In genomic region chr5:177671035-177671754, GRCh38 we compare ENCODE assay signal across 8 cellular contexts.
A peak's percentile ranks its signal among the peaks of the same experiment; 100 is the strongest.
DNase-seq lines count a peak whose midpoint lies in the region; ATAC-seq, FAIRE-seq and TF ChIP-seq lines count a peak whose summit lies in the region.
"Not testable (repeated sequence)": the region's sequence is repeated elsewhere in the genome, so short reads cannot be mapped to it uniquely, and the experiment has no call there.

No MANE protein-coding gene starts in this region.

- not testable (repeated sequence) for H4K20me1 ChIP-seq in K562 (replicated peaks; ENCODE audit: control insufficient read depth, insufficient read depth, low read length); hepatocyte (ENCODE audit: insufficient read depth, poor library complexity, severe bottlenecking)

- intact Hi-C loops in A673 (cut with micrococcal nuclease; ENCODE audit: unreplicated experiment); K562 (cut with micrococcal nuclease): not testable (repeated sequence)

- not testable (repeated sequence) for H3K27ac ChIP-seq in A673 (ENCODE audit: low read depth, low read length, poor library complexity, severe bottlenecking); HEK293 (ENCODE audit: extremely low read depth, low read depth, low read length); K562 (ENCODE audit: extremely low read depth, low read depth, low read length); hepatocyte

- not testable (repeated sequence) for H3K9me3 ChIP-seq in A673 (ENCODE audit: low read depth, low read length, poor library complexity, severe bottlenecking); HEK293 (ENCODE audit: control insufficient read depth, insufficient read depth, low read depth, low read length); T-helper 17 cell (ENCODE audit: control insufficient read depth, low read length, poor library complexity, severe bottlenecking); K562 (replicated peaks; ENCODE audit: control insufficient read depth, insufficient read depth, low read depth, low read length); hepatocyte (ENCODE audit: low read depth)

- H3K27ac Mint-ChIP-seq in T-helper 17 cell = not testable (repeated sequence)

- not testable (repeated sequence) for H3K9ac ChIP-seq in K562 (ENCODE audit: insufficient read depth in 1 of 2, low read depth in 2 of 2, low read length in 2 of 2)

- H3K4me3 ChIP-seq in A673 (ENCODE audit: low read depth, low read length, poor library complexity, severe bottlenecking) (peak overlapping the region; percentile 23), HEK293 (ENCODE audit: low read depth, low read length) (peak overlapping the region; percentile 40), K562 (peak overlapping the region; percentile 16; the same call in 1 of the 2 replicates), retinal pigment epithelial cell (ENCODE audit: low read length) (peak overlapping the region; percentile 27)
- not testable (repeated sequence) for H3K4me3 ChIP-seq in hepatocyte

- TF ChIP-seq EP300 in K562 (IDR thresholded peaks at IDR 0.05; ENCODE audit: low read length) = not testable (repeated sequence)

- in situ Hi-C loops in K562 (cut with MboI) = not testable (repeated sequence)

- POLR2A ChIA-PET in A673 (lab: Charles Lee; ENCODE audit: low non-redundant PET); HEK293 (lab: Yijun Ruan, JAX); K562 (lab: Yijun Ruan, JAX): not testable (repeated sequence)

- H3K27me3 Mint-ChIP-seq in T-helper 17 cell = not testable (repeated sequence)

- H3K4me2 ChIP-seq in K562 (ENCODE audit: insufficient read depth, low read length) (peak overlapping the region; percentile 46; the same call in 1 of the 2 replicates), hepatocyte (peak overlapping the region; percentile 77)

- FAIRE-seq in K562 (lab: Jason Lieb, UNC) = peak; percentile 61

- TF ChIP-seq POLR2A in K562 (conservative IDR thresholded peaks at IDR 0.05) = not testable (repeated sequence)

- H3K27me3 ChIP-seq in A673 (replicated peaks; ENCODE audit: insufficient read depth, low read depth, low read length, poor library complexity); K562 (ENCODE audit: control insufficient read depth in 2 of 2, insufficient read depth in 2 of 2, low read length in 2 of 2); hepatocyte: not testable (repeated sequence)

- TF ChIP-seq CTCF in A673 (conservative IDR thresholded peaks at IDR 0.05; ENCODE audit: low read depth, low read length); HEK293 (tag by site-specific recombination; IDR thresholded peaks at IDR 0.05); K562 (IDR thresholded peaks at IDR 0.05 in 2 of 3, conservative IDR thresholded peaks at IDR 0.05 in 1 of 3; ENCODE audit: insufficient read depth in 2 of 3, low read depth in 1 of 3, low read length in 3 of 3); hepatocyte (IDR thresholded peaks at IDR 0.05; ENCODE audit: poor library complexity); retinal pigment epithelial cell (conservative IDR thresholded peaks at IDR 0.05; ENCODE audit: low read depth, low read length): not testable (repeated sequence)

- ATAC-seq in GM19025 (IDR thresholded peaks at IDR 0.05; ENCODE audit: low read depth, unreplicated experiment) (peak; percentile 29), HG03342 (IDR thresholded peaks at IDR 0.05; ENCODE audit: unreplicated experiment) (peak; percentile 44), T-helper 17 cell (peak; percentile 18), K562 (peak; percentile 81)

- TSS peak; percentile 69 for BruUV-seq in A673 (replicated peaks; lab: Mats Ljungman, UMichigan)
- BruUV-seq in K562 (replicated peaks; lab: Mats Ljungman, UMichigan) = TSS peak; percentile 88

- CTCF ChIA-PET in A673 (lab: Charles Lee); HEK293 (lab: Yijun Ruan, JAX); K562 (lab: Yijun Ruan, JAX; ENCODE audit: low intra/inter-chr PET ratio): not testable (repeated sequence)

- not testable (repeated sequence) for H3K79me2 ChIP-seq in K562 (ENCODE audit: control insufficient read depth, insufficient read depth, low read length)
- H3K79me2 ChIP-seq in hepatocyte = peaks cover 12% of the 10 kb centered on the region

- not testable (repeated sequence) for H3K9me1 ChIP-seq in K562 (ENCODE audit: control insufficient read depth, insufficient read depth, low read length)

- not testable (repeated sequence) for H3K9me2 ChIP-seq in hepatocyte (replicated peaks; ENCODE audit: insufficient read depth)

- not testable (repeated sequence) for H3K4me3 Mint-ChIP-seq in T-helper 17 cell

- WGBS in K562 (ENCODE audit: insufficient coverage, low coverage, missing lambda C conversion rate) = 83% methylated on average over 1 of the region's 37 CpGs
- 45% methylated on average over 11 of the region's 37 CpGs for WGBS in hepatocyte (ENCODE audit: low lambda C conversion rate, missing lambda C conversion rate)

- not testable (repeated sequence) for H3K36me3 Mint-ChIP-seq in T-helper 17 cell (ENCODE audit: low read depth)

- not testable (repeated sequence) for H3K36me3 ChIP-seq in A673 (ENCODE audit: insufficient read depth, low read length, poor library complexity, severe bottlenecking); HEK293 (ENCODE audit: control insufficient read depth in 2 of 2, insufficient read depth in 1 of 2, low read length in 2 of 2); K562 (ENCODE audit: control insufficient read depth, insufficient read depth, low read length); hepatocyte (replicated peaks; ENCODE audit: insufficient read depth, low read depth)

- not testable (repeated sequence) for H3K4me1 Mint-ChIP-seq in T-helper 17 cell

- not testable (repeated sequence) for H3K4me1 ChIP-seq in A673 (ENCODE audit: insufficient read depth, low read length, poor library complexity, severe bottlenecking); HEK293 (ENCODE audit: control insufficient read depth, insufficient read depth, low read length); K562 (replicated peaks in 1 of 2; ENCODE audit: control insufficient read depth in 2 of 2, insufficient read depth in 2 of 2, low read length in 2 of 2); hepatocyte (ENCODE audit: insufficient read depth)

- TF ChIP-seq RAD21 in K562 (CRISPR knock-in tag; conservative IDR thresholded peaks at IDR 0.05 in 1 of 2, IDR thresholded peaks at IDR 0.05 in 1 of 2) = not testable (repeated sequence)

- DNase-seq in A673 (ENCODE audit: low spot score); T-helper 17 cell; K562 (ENCODE audit: extremely low read depth in 1 of 4, low spot score in 3 of 4); hepatocyte (ENCODE audit: low spot score); retinal pigment epithelial cell (ENCODE audit: low read depth): not testable (repeated sequence)

- H2AFZ ChIP-seq in K562 (ENCODE audit: low read depth, low read length); hepatocyte: not testable (repeated sequence)

Comparison
In these comparisons a context has a peak if more than half of its experiments do, and no peak if none do; other contexts are left out.
1. ATAC-seq: peak in every context shown above with its lines; median percentile 81 in K562; 44 in HG03342; 29 in GM19025; 18 in T-helper 17 cell.